In genomic region chr12:53219116-53219955, GRCh38 we compare ENCODE assay signal across 1 cellular context.
A peak's percentile ranks its signal among the peaks of the same experiment; 100 is the strongest.
TF ChIP-seq lines count a peak whose summit lies in the region.

No MANE protein-coding gene starts in this region.

TF ChIP-seq in HepG2, 621 proteins besides CTCF, POLR2A, EP300 and RAD21:
- TF ChIP-seq ZNF580 (CRISPR knock-in tag; IDR thresholded peaks at IDR 0.05; ENCODE audit: borderline replicate concordance, low read depth) (no peak), CHCHD3 (CRISPR knock-in tag; IDR thresholded peaks at IDR 0.05) (no peak), ZMYM3 (CRISPR knock-in tag; IDR thresholded peaks at IDR 0.05) (0 out of 2 replicates have a peak, but pooled peaks have one; percentile 21), FOXC1 (CRISPR knock-in tag; IDR thresholded peaks at IDR 0.05; ENCODE audit: borderline replicate concordance) (0 out of 2 replicates have a peak, but pooled peaks have one; percentile 29), ZFP91 (CRISPR knock-in tag; IDR thresholded peaks at IDR 0.05; ENCODE audit: borderline replicate concordance) (peak; percentile 98), MAZ (IDR thresholded peaks at IDR 0.05; ENCODE audit: borderline replicate concordance, low read depth, low read length) (no peak), MAZ (CRISPR knock-in tag; IDR thresholded peaks at IDR 0.05; ENCODE audit: low read depth) (no peak), SP140L (CRISPR knock-in tag; IDR thresholded peaks at IDR 0.05; ENCODE audit: borderline replicate concordance) (no peak), ZNF687 (CRISPR knock-in tag; IDR thresholded peaks at IDR 0.05) (peak; percentile 42), NFIB (CRISPR knock-in tag; IDR thresholded peaks at IDR 0.05; ENCODE audit: borderline replicate concordance) (0 out of 2 replicates have a peak, but pooled peaks have one; percentile 31), ZSCAN29 (CRISPR knock-in tag; conservative IDR thresholded peaks at IDR 0.05) (no peak), KDM4B (CRISPR knock-in tag; IDR thresholded peaks at IDR 0.05) (no peak), PLSCR1 (CRISPR knock-in tag; IDR thresholded peaks at IDR 0.05; ENCODE audit: borderline replicate concordance) (no peak), NR2F1 (CRISPR knock-in tag; IDR thresholded peaks at IDR 0.05) (no peak), ZBTB34 (CRISPR knock-in tag; IDR thresholded peaks at IDR 0.05) (no peak), GATA4 (IDR thresholded peaks at IDR 0.05; ENCODE audit: borderline replicate concordance, low read depth) (no peak), SAP130 (CRISPR knock-in tag; IDR thresholded peaks at IDR 0.05; ENCODE audit: low read depth) (peak; percentile 14; the same call in 1 of the 2 replicates), TEAD2 (CRISPR knock-in tag; IDR thresholded peaks at IDR 0.05) (no peak), ZNF788 (CRISPR knock-in tag; IDR thresholded peaks at IDR 0.05; ENCODE audit: borderline replicate concordance) (peak; percentile 25; the same call in 1 of the 2 replicates), ZNF34 (CRISPR knock-in tag; IDR thresholded peaks at IDR 0.05; ENCODE audit: borderline replicate concordance) (no peak), ZNF646 (CRISPR knock-in tag; IDR thresholded peaks at IDR 0.05) (0 out of 2 replicates have a peak, but pooled peaks have one; percentile 67), NFYB (CRISPR knock-in tag; IDR thresholded peaks at IDR 0.05) (no peak), TMF1 (CRISPR knock-in tag; IDR thresholded peaks at IDR 0.05; ENCODE audit: low read depth) (no peak), GRHL1 (CRISPR knock-in tag; conservative IDR thresholded peaks at IDR 0.05) (no peak), DZIP1 (CRISPR knock-in tag; IDR thresholded peaks at IDR 0.05) (peak; percentile 52; the same call in 1 of the 2 replicates), EEA1 (CRISPR knock-in tag; IDR thresholded peaks at IDR 0.05; ENCODE audit: borderline replicate concordance) (no peak), HNF4G (IDR thresholded peaks at IDR 0.05; ENCODE audit: borderline replicate concordance, low read depth, low read length) (no peak), HNF4G (CRISPR knock-in tag; IDR thresholded peaks at IDR 0.05; ENCODE audit: borderline replicate concordance, low read depth) (no peak), ZNF777 (CRISPR knock-in tag; IDR thresholded peaks at IDR 0.05) (0 out of 2 replicates have a peak, but pooled peaks have one; percentile 36), NFKB2 (CRISPR knock-in tag; IDR thresholded peaks at IDR 0.05; ENCODE audit: borderline replicate concordance) (no peak)
